1 cellular context compared by ENCODE assay signal in the genomic region with DNA sequence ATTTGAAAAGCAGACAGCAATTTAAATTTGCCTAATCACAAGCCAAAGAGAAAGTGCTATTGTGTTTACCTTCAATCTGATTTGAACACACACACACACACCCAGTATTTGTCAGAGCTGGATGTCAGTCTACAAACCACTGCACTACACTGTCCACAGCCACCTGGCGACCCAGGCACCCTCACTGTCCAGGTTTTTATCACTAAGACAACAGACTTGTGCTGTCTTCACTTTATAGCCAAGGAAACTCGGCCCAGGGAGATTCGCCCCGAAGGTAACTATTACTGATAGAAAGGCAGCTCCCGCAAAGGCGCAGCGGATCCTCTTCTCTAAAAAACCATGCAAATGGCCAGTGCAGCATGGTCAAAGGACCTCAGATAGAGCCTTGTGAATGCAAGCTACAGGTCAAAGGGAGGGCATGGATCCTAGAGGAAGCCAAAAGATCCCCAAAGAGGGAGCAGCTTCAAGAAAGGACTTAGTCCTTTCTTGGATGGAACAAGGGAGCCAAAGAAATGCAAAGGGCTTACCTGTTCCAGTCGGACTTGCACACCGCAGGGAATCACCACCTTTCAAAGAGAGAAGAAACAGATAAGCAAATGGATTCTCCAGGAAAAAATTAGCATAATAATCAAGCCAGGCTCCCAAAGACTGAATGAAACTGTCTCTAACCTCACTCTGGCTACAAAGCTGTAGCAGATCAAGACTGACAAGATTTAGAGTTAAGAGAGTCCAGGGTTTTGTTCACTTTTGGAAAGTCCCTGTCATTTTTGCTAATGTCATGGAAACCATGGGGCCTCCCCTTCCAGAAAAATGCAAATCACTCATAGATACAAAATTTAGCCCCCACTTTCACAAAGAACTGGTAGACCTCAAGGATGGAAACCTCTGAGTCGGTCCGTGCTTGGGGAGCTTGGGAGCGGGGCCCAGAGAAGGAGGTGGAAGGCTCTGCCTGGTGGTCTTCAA.
A peak's percentile ranks its signal among the peaks of the same experiment; 100 is the strongest.
TF ChIP-seq lines count a peak whose summit lies in the region.

No MANE protein-coding gene starts in this region.

TF ChIP-seq in H1, 55 proteins besides CTCF, POLR2A, EP300 and RAD21:
- TF ChIP-seq KDM5A (IDR thresholded peaks at IDR 0.05; ENCODE audit: low read length) (no peak), CHD2 (IDR thresholded peaks at IDR 0.05; ENCODE audit: low read length) (no peak), TAF1 (IDR thresholded peaks at IDR 0.05; ENCODE audit: low read depth, low read length) (no peak), POU5F1 (IDR thresholded peaks at IDR 0.05; ENCODE audit: low read depth, low read length) (peak; percentile 91; the same call in 1 of the 2 replicates), GTF2F1 (IDR thresholded peaks at IDR 0.05; ENCODE audit: borderline replicate concordance, low read depth, low read length) (no peak), TEAD4 (IDR thresholded peaks at IDR 0.05; ENCODE audit: low read depth, low read length) (no peak), SP4 (IDR thresholded peaks at IDR 0.05; ENCODE audit: low read length) (no peak), HDAC2 (IDR thresholded peaks at IDR 0.05; ENCODE audit: borderline replicate concordance in 1 of 2, low read depth in 2 of 2, low read length in 2 of 2) (peak; percentile 75 to 93; a peak in 1 of 4 replicates), BCL11A (IDR thresholded peaks at IDR 0.05; ENCODE audit: low read depth in 2 of 2, low read length in 2 of 2) (no peak), RXRA (IDR thresholded peaks at IDR 0.05; ENCODE audit: insufficient read depth, low read depth, low read length) (peak; percentile 94), FOSL1 (IDR thresholded peaks at IDR 0.05; ENCODE audit: insufficient read depth, low read depth, low read length) (no peak), TAF7 (optimal IDR thresholded peaks at IDR 0.05; ENCODE audit: borderline replicate concordance, low read depth, low read length) (no peak), SAP30 (IDR thresholded peaks at IDR 0.05; ENCODE audit: insufficient read depth, insufficient replicate concordance, low read length) (no peak), KDM1A (IDR thresholded peaks at IDR 0.05; ENCODE audit: borderline replicate concordance, low read length) (no peak), RBBP5 (IDR thresholded peaks at IDR 0.05; ENCODE audit: borderline replicate concordance, low read depth, low read length) (no peak), CHD1 (IDR thresholded peaks at IDR 0.05; ENCODE audit: low read depth, low read length) (no peak), SIN3A (conservative IDR thresholded peaks at IDR 0.05 in 1 of 2, IDR thresholded peaks at IDR 0.05 in 1 of 2; ENCODE audit: low read depth in 1 of 2, low read length in 2 of 2) (no peak), CTBP2 (IDR thresholded peaks at IDR 0.05; ENCODE audit: borderline replicate concordance, insufficient read depth, insufficient read length, low read length) (peak; percentile 87), NRF1 (IDR thresholded peaks at IDR 0.05; ENCODE audit: low read depth, low read length) (no peak), RNF2 (IDR thresholded peaks at IDR 0.05; ENCODE audit: borderline replicate concordance, low read depth, low read length, missing control alignments, poor library complexity, severe bottlenecking) (no peak), NANOG (IDR thresholded peaks at IDR 0.05; ENCODE audit: insufficient read depth, low read depth, low read length, poor library complexity, severe bottlenecking) (peak; percentile 79), SRF (IDR thresholded peaks at IDR 0.05; ENCODE audit: low read depth, low read length) (no peak), SUZ12 (IDR thresholded peaks at IDR 0.05; ENCODE audit: low read length) (no peak), RFX5 (IDR thresholded peaks at IDR 0.05; ENCODE audit: borderline replicate concordance, low read depth, low read length) (no peak), MAFK (IDR thresholded peaks at IDR 0.05; ENCODE audit: low read depth, low read length) (no peak), EZH2 (IDR thresholded peaks at IDR 0.05; ENCODE audit: low read depth, low read length, severe bottlenecking) (no peak), CBX5 (IDR thresholded peaks at IDR 0.05; ENCODE audit: low read depth, low read length) (no peak), CHD7 (IDR thresholded peaks at IDR 0.05; ENCODE audit: insufficient replicate concordance, low read length) (no peak), ATF3 (IDR thresholded peaks at IDR 0.05; ENCODE audit: insufficient read depth, low read depth, low read length) (no peak), TBP (IDR thresholded peaks at IDR 0.05; ENCODE audit: low read depth, low read length) (no peak), BACH1 (IDR thresholded peaks at IDR 0.05; ENCODE audit: low read length) (no peak), MAX (IDR thresholded peaks at IDR 0.05) (no peak), BRCA1 (IDR thresholded peaks at IDR 0.05; ENCODE audit: low read depth, low read length) (no peak), HDAC6 (IDR thresholded peaks at IDR 0.05; ENCODE audit: low read depth, low read length) (no peak), SIRT6 (IDR thresholded peaks at IDR 0.05; ENCODE audit: low read length) (no peak), E2F6 (IDR thresholded peaks at IDR 0.05) (no peak), ZNF274 (IDR thresholded peaks at IDR 0.05; ENCODE audit: borderline replicate concordance, extremely low read depth, low read length) (no peak), SP2 (IDR thresholded peaks at IDR 0.05; ENCODE audit: low read length) (no peak), CEBPB (IDR thresholded peaks at IDR 0.05; ENCODE audit: low read depth, low read length) (no peak), ASH2L (IDR thresholded peaks at IDR 0.05; ENCODE audit: low read length) (peak; percentile 21), CREB1 (IDR thresholded peaks at IDR 0.05) (no peak), YY1 (IDR thresholded peaks at IDR 0.05; ENCODE audit: low read depth, low read length) (peak; percentile 66; the same call in 1 of the 2 replicates), SIX5 (IDR thresholded peaks at IDR 0.05; ENCODE audit: low read depth, low read length) (no peak), JUN (IDR thresholded peaks at IDR 0.05; ENCODE audit: low read depth, low read length) (no peak), SP1 (IDR thresholded peaks at IDR 0.05; ENCODE audit: low read depth, low read length) (peak; percentile 64; the same call in 1 of the 2 replicates), PHF8 (conservative IDR thresholded peaks at IDR 0.05; ENCODE audit: low read depth, low read length) (no peak), TCF12 (IDR thresholded peaks at IDR 0.05; ENCODE audit: low read depth, low read length) (no peak), JUND (IDR thresholded peaks at IDR 0.05; ENCODE audit: low read length) (no peak), EGR1 (IDR thresholded peaks at IDR 0.05; ENCODE audit: borderline replicate concordance, low read depth, low read length) (no peak), CBX8 (IDR thresholded peaks at IDR 0.05; ENCODE audit: borderline replicate concordance, low read depth, low read length) (no peak), KDM4A (IDR thresholded peaks at IDR 0.05; ENCODE audit: low read depth, low read length, severe bottlenecking) (no peak), POLR2AphosphoS5 (IDR thresholded peaks at IDR 0.05; ENCODE audit: low read depth, low read length) (no peak; the same call in 1 of the 2 replicates), GABPA (IDR thresholded peaks at IDR 0.05; ENCODE audit: borderline replicate concordance, insufficient read depth, low read length) (no peak)
- TF ChIP-seq, protein P1, sequence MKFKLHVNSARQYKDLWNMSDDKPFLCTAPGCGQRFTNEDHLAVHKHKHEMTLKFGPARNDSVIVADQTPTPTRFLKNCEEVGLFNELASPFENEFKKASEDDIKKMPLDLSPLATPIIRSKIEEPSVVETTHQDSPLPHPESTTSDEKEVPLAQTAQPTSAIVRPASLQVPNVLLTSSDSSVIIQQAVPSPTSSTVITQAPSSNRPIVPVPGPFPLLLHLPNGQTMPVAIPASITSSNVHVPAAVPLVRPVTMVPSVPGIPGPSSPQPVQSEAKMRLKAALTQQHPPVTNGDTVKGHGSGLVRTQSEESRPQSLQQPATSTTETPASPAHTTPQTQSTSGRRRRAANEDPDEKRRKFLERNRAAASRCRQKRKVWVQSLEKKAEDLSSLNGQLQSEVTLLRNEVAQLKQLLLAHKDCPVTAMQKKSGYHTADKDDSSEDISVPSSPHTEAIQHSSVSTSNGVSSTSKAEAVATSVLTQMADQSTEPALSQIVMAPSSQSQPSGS (IDR thresholded peaks at IDR 0.05; ENCODE audit: low read length): no peak; the same call in 1 of the 2 replicates
- TF ChIP-seq, protein P2, sequence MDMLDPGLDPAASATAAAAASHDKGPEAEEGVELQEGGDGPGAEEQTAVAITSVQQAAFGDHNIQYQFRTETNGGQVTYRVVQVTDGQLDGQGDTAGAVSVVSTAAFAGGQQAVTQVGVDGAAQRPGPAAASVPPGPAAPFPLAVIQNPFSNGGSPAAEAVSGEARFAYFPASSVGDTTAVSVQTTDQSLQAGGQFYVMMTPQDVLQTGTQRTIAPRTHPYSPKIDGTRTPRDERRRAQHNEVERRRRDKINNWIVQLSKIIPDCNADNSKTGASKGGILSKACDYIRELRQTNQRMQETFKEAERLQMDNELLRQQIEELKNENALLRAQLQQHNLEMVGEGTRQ (IDR thresholded peaks at IDR 0.05; ENCODE audit: low read length): no peak
